Comparison of ENCODE assay signal across 1 cellular context in the genomic region with DNA sequence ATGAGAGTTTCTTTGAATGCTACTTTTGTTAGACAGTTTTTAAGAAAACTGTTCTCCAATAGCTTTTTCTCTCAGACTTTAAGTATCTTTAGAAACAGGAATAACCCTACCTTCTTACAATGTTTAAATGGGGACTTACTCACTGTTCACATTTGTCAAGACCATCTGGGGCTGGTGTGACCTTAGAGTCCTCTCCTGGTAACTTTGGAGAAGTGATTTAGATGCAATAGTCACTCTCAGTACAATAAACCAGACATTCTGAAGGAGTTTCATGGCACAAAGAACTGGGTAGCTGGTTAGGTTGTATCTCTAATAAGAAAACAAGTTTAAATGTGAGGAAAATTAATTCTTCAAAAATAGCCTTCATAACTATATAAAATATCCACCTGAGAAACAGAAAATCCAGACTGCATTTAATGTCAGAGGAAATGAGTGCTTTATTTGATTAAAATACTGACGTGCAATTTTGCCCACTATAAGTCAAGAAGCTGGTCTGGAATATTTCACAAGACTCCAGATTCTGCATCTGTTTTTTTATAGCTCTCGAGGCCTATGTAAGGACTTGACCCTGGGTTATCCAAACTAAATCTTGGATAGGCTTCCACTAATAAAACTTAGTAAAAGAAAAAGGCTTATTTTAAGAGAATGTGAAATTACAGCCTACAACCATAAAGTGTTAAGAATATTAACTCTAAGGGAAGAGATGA.
TF ChIP-seq lines count a peak whose summit lies in the region.

No MANE protein-coding gene starts in this region.

TF ChIP-seq in Ishikawa, 13 proteins besides CTCF, POLR2A, EP300 and RAD21 (continued from another document):
- TF ChIP-seq, protein P1, sequence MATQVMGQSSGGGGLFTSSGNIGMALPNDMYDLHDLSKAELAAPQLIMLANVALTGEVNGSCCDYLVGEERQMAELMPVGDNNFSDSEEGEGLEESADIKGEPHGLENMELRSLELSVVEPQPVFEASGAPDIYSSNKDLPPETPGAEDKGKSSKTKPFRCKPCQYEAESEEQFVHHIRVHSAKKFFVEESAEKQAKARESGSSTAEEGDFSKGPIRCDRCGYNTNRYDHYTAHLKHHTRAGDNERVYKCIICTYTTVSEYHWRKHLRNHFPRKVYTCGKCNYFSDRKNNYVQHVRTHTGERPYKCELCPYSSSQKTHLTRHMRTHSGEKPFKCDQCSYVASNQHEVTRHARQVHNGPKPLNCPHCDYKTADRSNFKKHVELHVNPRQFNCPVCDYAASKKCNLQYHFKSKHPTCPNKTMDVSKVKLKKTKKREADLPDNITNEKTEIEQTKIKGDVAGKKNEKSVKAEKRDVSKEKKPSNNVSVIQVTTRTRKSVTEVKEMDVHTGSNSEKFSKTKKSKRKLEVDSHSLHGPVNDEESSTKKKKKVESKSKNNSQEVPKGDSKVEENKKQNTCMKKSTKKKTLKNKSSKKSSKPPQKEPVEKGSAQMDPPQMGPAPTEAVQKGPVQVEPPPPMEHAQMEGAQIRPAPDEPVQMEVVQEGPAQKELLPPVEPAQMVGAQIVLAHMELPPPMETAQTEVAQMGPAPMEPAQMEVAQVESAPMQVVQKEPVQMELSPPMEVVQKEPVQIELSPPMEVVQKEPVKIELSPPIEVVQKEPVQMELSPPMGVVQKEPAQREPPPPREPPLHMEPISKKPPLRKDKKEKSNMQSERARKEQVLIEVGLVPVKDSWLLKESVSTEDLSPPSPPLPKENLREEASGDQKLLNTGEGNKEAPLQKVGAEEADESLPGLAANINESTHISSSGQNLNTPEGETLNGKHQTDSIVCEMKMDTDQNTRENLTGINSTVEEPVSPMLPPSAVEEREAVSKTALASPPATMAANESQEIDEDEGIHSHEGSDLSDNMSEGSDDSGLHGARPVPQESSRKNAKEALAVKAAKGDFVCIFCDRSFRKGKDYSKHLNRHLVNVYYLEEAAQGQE (IDR thresholded peaks at IDR 0.05; ENCODE audit: low read depth) = no peak
